25 cellular contexts compared by ENCODE assay signal in genomic region chr4:159041058-159042034, GRCh38.
"Had no signal": no experiment of that assay in that cellular context is flagged by ENCODE, and none has a peak within 500 bp of the region (broad histone marks: within the 10 kb centered on the region; RNA-seq: fewer than 3 reads in every experiment).

No MANE protein-coding gene starts in this region.

- H3K36me3 ChIP-seq: ascending aorta, brain microvascular endothelial cell, left lung, thoracic aorta, vagina, WERI-Rb-1 had no signal

- H3K27ac ChIP-seq: ascending aorta, brain microvascular endothelial cell, hepatocyte, left lung, thoracic aorta, vagina, WERI-Rb-1 had no signal

- H3K4me1 ChIP-seq: ascending aorta, left lung, vagina had no signal

- H3K79me2 ChIP-seq: hepatocyte had no signal

- ATAC-seq: activated T-helper 17 cell treated with anti-CD3 and anti-CD28 coated beads, Interleukin-2, amount 50 U/mL, for 72 hours; naive thymus-derived CD4-positive, alpha-beta T cell had no signal

- H3K9me3 ChIP-seq: ascending aorta, left lung, thoracic aorta, vagina had no signal

- H3K4me3 Mint-ChIP-seq: activated CD4-positive, alpha-beta T cell treated with anti-CD3 and anti-CD28 coated beads, Interleukin-2, amount 10 ng/mL, durations not matched to agents 7 days and 5 days; activated T-helper 17 cell treated with anti-CD3 and anti-CD28 coated beads, Interleukin-2, amount 50 U/mL, for 72 hours; naive thymus-derived CD4-positive, alpha-beta T cell; neural crest cell; type B pancreatic cell had no signal

- H3K9me3 Mint-ChIP-seq: activated CD4-positive, alpha-beta T cell treated with anti-CD3 and anti-CD28 coated beads, Interleukin-2, amount 10 ng/mL, durations not matched to agents 7 days and 5 days; activated naive CD4-positive, alpha-beta T cell treated with anti-CD3 and anti-CD28 coated beads, Interleukin-2, amount 50 U/mL, for 72 hours; activated T-helper 17 cell treated with anti-CD3 and anti-CD28 coated beads, Interleukin-2, amount 50 U/mL, for 72 hours; naive thymus-derived CD4-positive, alpha-beta T cell; neural crest cell; type B pancreatic cell had no signal

- H3K4me3 ChIP-seq: ascending aorta, hepatocyte, left lung, lung, thoracic aorta, vagina had no signal

- H3K27me3 Mint-ChIP-seq: type B pancreatic cell had no signal

- H3K27ac Mint-ChIP-seq: activated CD4-positive, alpha-beta T cell treated with anti-CD3 and anti-CD28 coated beads, Interleukin-2, amount 10 ng/mL, durations not matched to agents 7 days and 5 days; activated naive CD4-positive, alpha-beta T cell treated with anti-CD3 and anti-CD28 coated beads, Interleukin-2, amount 50 U/mL, for 72 hours; activated T-helper 17 cell treated with anti-CD3 and anti-CD28 coated beads, Interleukin-2, amount 50 U/mL, for 72 hours; progenitor cell of endocrine pancreas; type B pancreatic cell had no signal

- H3K36me3 Mint-ChIP-seq: activated naive CD4-positive, alpha-beta T cell treated with anti-CD3 and anti-CD28 coated beads, Interleukin-2, amount 50 U/mL, for 72 hours; naive thymus-derived CD4-positive, alpha-beta T cell; type B pancreatic cell had no signal

- DNase-seq: activated CD4-positive, alpha-beta T cell treated with anti-CD3 and anti-CD28 coated beads, Interleukin-2, amount 10 ng/mL, durations not matched to agents 7 days and 5 days; activated CD4-positive, CD25-positive, alpha-beta regulatory T cell treated with anti-CD3 and anti-CD28 coated beads, Interleukin-2, amount 50 U/mL, for 72 hours; activated T-cell treated with anti-CD3 and anti-CD28 coated beads, Interleukin-2, amount 50 U/mL, for 1 hour; caudate nucleus; effector CD8-positive, alpha-beta T cell; foreskin melanocyte; glutamatergic neuron; kidney glomerular epithelial cell; left lung; naive thymus-derived CD4-positive, alpha-beta T cell; retina; stimulated activated CD4-positive, alpha-beta T cell treated with anti-CD3 and anti-CD28 coated beads, Interleukin-4, amount 100 ng/mL, for 1 hour; stimulated activated naive CD4-positive, alpha-beta T cell treated with Interleukin-2 at 50 U/mL for 16 hours; WERI-Rb-1 had no signal

- H3K4me2 ChIP-seq: hepatocyte had no signal

- H2AFZ ChIP-seq: hepatocyte had no signal

- H3K4me1 Mint-ChIP-seq: activated T-helper 17 cell treated with anti-CD3 and anti-CD28 coated beads, Interleukin-2, amount 50 U/mL, for 72 hours had no signal

- H3K27me3 ChIP-seq: ascending aorta, brain microvascular endothelial cell, left lung, vagina had no signal
